34 cellular contexts compared by ENCODE assay signal in the genomic region with DNA sequence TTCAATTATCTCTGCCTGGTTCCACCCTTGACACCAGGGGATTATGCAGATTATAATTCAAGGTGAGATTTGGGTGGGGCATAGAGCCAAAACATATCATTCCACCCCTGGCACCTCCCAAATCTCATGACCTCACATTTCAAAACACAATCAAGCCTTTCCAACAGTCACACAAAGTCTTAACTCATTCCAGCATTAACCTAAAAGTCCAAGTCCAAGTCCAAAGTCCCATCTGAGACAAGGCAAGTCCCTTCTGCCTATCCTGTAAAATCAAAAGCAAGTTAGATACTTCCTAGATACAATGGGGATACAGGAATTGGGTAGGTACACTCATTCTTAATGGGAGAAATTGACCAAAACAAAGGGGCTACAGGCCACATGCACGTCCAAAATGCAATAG.
"Had no signal": no experiment of that assay in that cellular context is flagged by ENCODE, and none has a peak within 500 bp of the region (broad histone marks: within the 10 kb centered on the region; RNA-seq: fewer than 3 reads in every experiment).

No MANE protein-coding gene starts in this region.

- H3K27me3 ChIP-seq: adrenal gland, ascending aorta, body of pancreas, brain microvascular endothelial cell, breast epithelium, cardiac muscle cell had no signal

- H3K4me1 ChIP-seq: adrenal gland, ascending aorta, body of pancreas, breast epithelium had no signal

- H3K4me3 ChIP-seq: adrenal gland, ascending aorta, body of pancreas, breast epithelium, cardiac muscle cell had no signal

- H3K9me3 ChIP-seq: adrenal gland, ascending aorta, body of pancreas had no signal

- H3K27ac ChIP-seq: adrenal gland, ascending aorta, body of pancreas, brain microvascular endothelial cell, breast epithelium, cardiac muscle cell had no signal

- ATAC-seq: activated naive CD4-positive, alpha-beta T cell treated with anti-CD3 and anti-CD28 coated beads, Interleukin-2, amount 50 U/mL, for 72 hours; activated naive CD8-positive, alpha-beta T cell treated with anti-CD3 and anti-CD28 coated beads, Interleukin-2, amount 50 U/mL, for 24 hours; activated T-cell treated with anti-CD3 and anti-CD28 coated beads, Interleukin-2, amount 50 U/mL, for 4 hours; activated T-cell treated with anti-CD3 and anti-CD28 coated beads, Interleukin-2, amount 50 U/mL, for 72 hours; activated T-helper 17 cell treated with anti-CD3 and anti-CD28 coated beads, Interleukin-2, amount 50 U/mL, for 72 hours; body of pancreas had no signal

- H3K36me3 ChIP-seq: adrenal gland, ascending aorta, brain microvascular endothelial cell, breast epithelium, cardiac muscle cell had no signal

- FAIRE-seq: astrocyte, bronchial epithelial cell had no signal

- DNase-seq: activated effector memory CD4-positive, alpha-beta T cell treated with anti-CD3 and anti-CD28 coated beads, Interleukin-2, amount 50 U/mL, for 16 hours; activated effector memory CD4-positive, alpha-beta T cell treated with Interleukin-2 at 50 U/mL for 16 hours; activated gamma-delta T cell; activated gamma-delta T cell treated with Interleukin-2 at 50 U/mL for 16 hours; activated naive CD4-positive, alpha-beta T cell; activated naive CD4-positive, alpha-beta T cell treated with anti-CD3 and anti-CD28 coated beads for 36 hours; activated naive CD4-positive, alpha-beta T cell treated with anti-CD3 and anti-CD28 coated beads, Interleukin-2, amount 10 ng/mL, durations not matched to agents 7 days and 5 days; activated naive CD4-positive, alpha-beta T cell treated with anti-CD3 and anti-CD28 coated beads, Interleukin-2, amount 50 U/mL, for 16 hours; activated naive CD4-positive, alpha-beta T cell treated with Interleukin-2 at 50 U/mL for 16 hours; activated naive CD8-positive, alpha-beta T cell treated with anti-CD3 and anti-CD28 coated beads for 36 hours; activated naive CD8-positive, alpha-beta T cell treated with anti-CD3 and anti-CD28 coated beads, Interleukin-2, amount 10 ng/mL, durations not matched to agents 7 days and 5 days; activated naive CD8-positive, alpha-beta T cell treated with anti-CD3 and anti-CD28 coated beads, Interleukin-2, amount 50 U/mL, for 24 hours; activated T-cell treated with anti-CD3 and anti-CD28 coated beads, Interleukin-2, amount 50 U/mL, for 1 hour; activated T-cell treated with anti-CD3 and anti-CD28 coated beads, Interleukin-2, amount 50 U/mL, for 24 hours; activated T-cell treated with anti-CD3 and anti-CD28 coated beads, Interleukin-2, amount 50 U/mL, for 4 hours; activated T-cell treated with anti-CD3 and anti-CD28 coated beads, Interleukin-2, amount 50 U/mL, for 48 hours; activated T-cell treated with anti-CD3 and anti-CD28 coated beads, Interleukin-2, amount 50 U/mL, for 72 hours; adrenal gland; amniotic stem cell; amygdala; anterior cingulate cortex; aorta; body of pancreas; brain microvascular endothelial cell; caudate nucleus; central memory CD4-positive, alpha-beta T cell; cerebellar nuclear complex had no signal
